Comparison of ENCODE assay signal across 8 cellular contexts in genomic region chr1:170967042-170967910, GRCh38. TPM values are rescaled to one million over a fixed set of nuclear protein-coding genes. Genes with fewer than 3 reads are reported as not detected.
DNase-seq lines count a peak whose midpoint lies in the region; ATAC-seq, FAIRE-seq and TF ChIP-seq lines count a peak whose summit lies in the region.

No MANE protein-coding gene starts in this region.

- CTCF ChIA-PET in GM12878 (lab: Yijun Ruan, JAX): interaction anchor here (0.5 to 5.6 kb wide), 22 partner anchors 9 to 1125 kb away, joined by 3 to 76 read pairs (median 4); partner anchors contain the start of gene FMO4

- WGBS in GM12878 (ENCODE audit: insufficient coverage, insufficient replicate concordance, low lambda C conversion rate, missing lambda C conversion rate): under 1% methylated on average over 5 of the region's 5 CpGs

- no peak overlapping the region for H3K9ac ChIP-seq in GM12878 (ENCODE audit: control insufficient read depth, insufficient read depth, low read length)

- POLR2A ChIA-PET in GM12878 (lab: Charles Lee): no interaction called here

- SMC1A ChIA-PET in GM12878 (lab: Charles Lee; ENCODE audit: uncharacterized antibody, unreplicated experiment): interaction anchor here (0.5 to 4.1 kb wide), 16 partner anchors 9 to 454 kb away, joined by 3 to 43 read pairs (median 4); partner anchors contain the start of gene FMO4

- BruUV-seq in GM12878 (replicated peaks; lab: Mats Ljungman, UMichigan): no TSS peak

- DNase-seq in NCI-H146 (lab: John Stamatoyannopoulos, UW) (peak; percentile 21), NCI-H146 treated with DMSO at 0.1 percent for 48 hours (lab: John Stamatoyannopoulos, UW; ENCODE audit: unreplicated experiment) (no peak), HAP-1 (ENCODE audit: low spot score in 2 of 2) (peak; percentile 8 to 28), NCI-H1092 treated with DMSO at 0.1 percent for 48 hours (lab: John Stamatoyannopoulos, UW) (peak; percentile 20), GM12878 (ENCODE audit: low read depth, low spot score) (no peak), inferior parietal cortex (ENCODE audit: extremely low spot score) (peak; percentile 76), tibial artery (no peak)

- in situ Hi-C loops in HAP-1 (cut with MboI; ENCODE audit: low sequenced_read_pairs) (no loop called here), GM12878 (cut with MboI) (no loop called here)

- ATAC-seq in GM12878 (peak; percentile 76), HG02623 (IDR thresholded peaks at IDR 0.05; ENCODE audit: unreplicated experiment) (no peak)

- peak; percentile 81 for FAIRE-seq in GM12878 (lab: Jason Lieb, UNC)

- H3K27me3 ChIP-seq in HAP-1 (ENCODE audit: low read depth): peaks cover 2% of the 10 kb centered on the region; the same call in 1 of the 2 replicates
- H3K27me3 ChIP-seq in GM12878 (replicated peaks in 1 of 2; ENCODE audit: control insufficient read depth in 2 of 2, insufficient read depth in 2 of 2, low read length in 1 of 2): no peaks in the 10 kb centered on the region; a peak in 1 of 4 replicates
- no peaks in the 10 kb centered on the region for H3K27me3 ChIP-seq in tibial artery

- TF ChIP-seq EP300 in GM12878 (IDR thresholded peaks at IDR 0.05; ENCODE audit: borderline replicate concordance in 1 of 2, control insufficient read depth in 1 of 2, low read depth in 2 of 2, low read length in 2 of 2): no peak

- H3K4me2 ChIP-seq in GM12878 (ENCODE audit: control insufficient read depth, insufficient read depth): no peak overlapping the region

- H3K27ac ChIP-seq in GM12878 (ENCODE audit: control insufficient read depth, insufficient read depth) (no peak overlapping the region), tibial artery (no peak overlapping the region)

- H3K79me2 ChIP-seq in GM12878 (ENCODE audit: control insufficient read depth, insufficient read depth, low read length): no peaks in the 10 kb centered on the region

- TF ChIP-seq CTCF in GM12878 (IDR thresholded peaks at IDR 0.05 in 2 of 3, conservative IDR thresholded peaks at IDR 0.05 in 1 of 3; ENCODE audit: control insufficient read depth in 2 of 3, extremely low read depth in 1 of 3, insufficient read depth in 1 of 3, low read depth in 3 of 3, low read length in 3 of 3) (peak; percentile 47 to 52 (median 49); a peak in 5 of 6 replicates), tibial artery (IDR thresholded peaks at IDR 0.05) (peak; percentile 73 to 82)

- TF ChIP-seq POLR2A in GM12878 (IDR thresholded peaks at IDR 0.05; ENCODE audit: low read depth, low read length): no peak

- no peaks in the 10 kb centered on the region for H3K36me3 ChIP-seq in HAP-1 (replicated peaks)
- no peaks in the 10 kb centered on the region for H3K36me3 ChIP-seq in GM12878 (ENCODE audit: control insufficient read depth in 2 of 2, insufficient read depth in 2 of 2, low read length in 1 of 2)
- no peaks in the 10 kb centered on the region for H3K36me3 ChIP-seq in tibial artery

- H3K4me3 ChIP-seq in HAP-1: no peak overlapping the region
- no peak overlapping the region for H3K4me3 ChIP-seq in GM12878
- no peak overlapping the region for H3K4me3 ChIP-seq in tibial artery

- intact Hi-C loops in GM12878 (cut with micrococcal nuclease; ENCODE audit: unreplicated experiment) (loop anchor here (1.0 to 10.0 kb wide), 3 partner anchors 218 to 346 kb away; partner anchors contain the start of gene FMO2), tibial artery (cut with DNase I; ENCODE audit: low total_unique reads) (loop anchor here (5.0 kb wide), 1 partner anchor 260 kb away; no protein-coding TSS in a partner anchor)

- RAD21 ChIA-PET in GM12878 (lab: Charles Lee; ENCODE audit: unreplicated experiment): interaction anchor here (0.6 to 3.0 kb wide), 9 partner anchors 16 to 749 kb away, joined by 3 to 34 read pairs (median 4); partner anchors contain the start of gene FMO4

- H4K20me1 ChIP-seq in GM12878 (ENCODE audit: control insufficient read depth, insufficient read depth): no peaks in the 10 kb centered on the region

- peak; percentile 54 for TF ChIP-seq RAD21 in GM12878 (IDR thresholded peaks at IDR 0.05; ENCODE audit: insufficient read depth, low read depth, low read length)

- H2AFZ ChIP-seq in GM12878 (ENCODE audit: control insufficient read depth, low read depth, low read length): no peak overlapping the region

- H3K9me3 ChIP-seq in HAP-1 (no peaks in the 10 kb centered on the region), GM12878 (replicated peaks; ENCODE audit: control insufficient read depth, insufficient read depth, low read length) (no peaks in the 10 kb centered on the region), tibial artery (no peaks in the 10 kb centered on the region)

- no peaks in the 10 kb centered on the region for H3K4me1 ChIP-seq in HAP-1
- no peaks in the 10 kb centered on the region for H3K4me1 ChIP-seq in GM12878 (ENCODE audit: control insufficient read depth, insufficient read depth, low read length)
- peaks cover 0 to 10% (median 1%) of the 10 kb centered on the region in 4 donors for H3K4me1 ChIP-seq in tibial artery

TF ChIP-seq in GM12878, 131 proteins besides CTCF, POLR2A, EP300 and RAD21:
- no peak for TF ChIP-seq NR2C2 (IDR thresholded peaks at IDR 0.05; ENCODE audit: borderline replicate concordance, control insufficient read depth, insufficient read length, low read depth)
- TF ChIP-seq SMC3 (IDR thresholded peaks at IDR 0.05; ENCODE audit: borderline replicate concordance, low read length): peak; percentile 59; the same call in 1 of the 2 replicates
TF ChIP-seq in GM12878: peak in this region for 1.

RNA-seq across cellular contexts. Expression of gene MROH9, which starts 31.9 kb away (rescaled TPM):
- not detected in 2 replicates for total RNA-seq in GM12878 (2013; cell fraction: nucleolus; rRNA removed)
- not detected in 2 replicates for total RNA-seq in GM12878 (2014; rRNA removed)
- total RNA-seq in GM12878 (2014; rRNA removed; fragmentation: Illumina TruSeq; extraction: Trizol): not detected in 2 replicates
- total RNA-seq in GM12878 (2021): not detected in 2 replicates
- not detected for polyA plus RNA-seq in GM12878 (2011; ENCODE audit: low read depth)
- polyA plus RNA-seq in GM12878 (2011; rRNA removed): not detected in 2 replicates
- not detected in 2 replicates for polyA plus RNA-seq in GM12878 (2011; cell fraction: cytosol; rRNA removed)
- not detected in 2 replicates for polyA plus RNA-seq in GM12878 (2011; cell fraction: nucleus; rRNA removed)
- polyA plus RNA-seq in GM12878 (2012): not detected in 2 replicates
- not detected in 2 replicates for polyA plus RNA-seq in GM12878 (2014; fragmentation: Illumina TruSeq; extraction: Trizol)
- not detected for polyA plus RNA-seq in GM12878 (2014; fragmentation: Nextera tagmentation; extraction: Ambion mirVana)
- polyA plus RNA-seq in GM12878 (2014; rRNA removed): not detected in 2 replicates
- not detected for polyA plus RNA-seq in GM12878 (2016; fragmentation: Nextera tagmentation; extraction: Ambion mirVana)
- polyA minus RNA-seq in GM12878 (2011; rRNA and poly(A)+ RNA removed): not detected in 2 replicates
- polyA minus RNA-seq in GM12878 (2011; cell fraction: cytosol; rRNA and poly(A)+ RNA removed): not detected in 2 replicates
- not detected in 2 replicates for polyA minus RNA-seq in GM12878 (2011; cell fraction: nucleus; rRNA and poly(A)+ RNA removed)

Comparison
In these comparisons a context has a peak if more than half of its experiments do, and no peak if none do; other contexts are left out.
1. DNase-seq: peak in NCI-H146 (single experiment), HAP-1 (2 of 2), NCI-H1092 treated with DMSO at 0.1 percent for 48 hours (single experiment) and inferior parietal cortex (single experiment); none in NCI-H146 treated with DMSO at 0.1 percent for 48 hours (single experiment), GM12878 (single experiment) and tibial artery (0 of 2).